ENCODE assay signal across 23 cellular contexts in genomic region chr11:2002807-2003206, GRCh38. TPM values are rescaled to one million over a fixed set of nuclear protein-coding genes. Genes with fewer than 3 reads are reported as not detected.
A peak's percentile ranks its signal among the peaks of the same experiment; 100 is the strongest.
DNase-seq lines count a peak whose midpoint lies in the region; ATAC-seq and TF ChIP-seq lines count a peak whose summit lies in the region.
"Had no signal": no experiment of that assay in that cellular context is flagged by ENCODE, and none has a peak within 500 bp of the region (broad histone marks: within the 10 kb centered on the region; RNA-seq: fewer than 3 reads in every experiment).

No MANE protein-coding gene starts in this region.

- no peak overlapping the region for H3K4me3 ChIP-seq in left lung
- H3K4me3 ChIP-seq in upper lobe of right lung: no peak overlapping the region
- no peak overlapping the region for H3K4me3 ChIP-seq in dorsolateral prefrontal cortex
- H3K4me3 ChIP-seq: adrenal gland, SJSA1, tibial nerve had no signal

- CTCF ChIA-PET in activated B cell treated with CpG ODN at 0.5 μM for 24 hours (lab: Charles Lee): interaction anchor here (0.6 to 4.1 kb wide), 5 partner anchors 54 to 350 kb away, joined by 3 to 114 read pairs (median 26); partner anchors contain the start of gene SYT8

- H3K4me1 ChIP-seq in left lung: no peaks in the 10 kb centered on the region
- no peaks in the 10 kb centered on the region for H3K4me1 ChIP-seq in upper lobe of right lung
- H3K4me1 ChIP-seq: adrenal gland, SJSA1, tibial nerve had no signal

- no peak overlapping the region for H3K27ac ChIP-seq in left lung
- no peak overlapping the region for H3K27ac ChIP-seq in upper lobe of right lung
- H3K27ac ChIP-seq in dorsolateral prefrontal cortex: no peak overlapping the region
- H3K27ac ChIP-seq: adrenal gland, SJSA1, tibial nerve had no signal

- H3K27ac Mint-ChIP-seq in activated B cell treated with CpG ODN at 0.5 μM for 24 hours: no peak overlapping the region
- H3K27ac Mint-ChIP-seq: nephron progenitor cell had no signal

- H3K36me3 Mint-ChIP-seq in activated B cell treated with CpG ODN at 0.5 μM for 24 hours (ENCODE audit: low read depth): no peaks in the 10 kb centered on the region

- no peaks in the 10 kb centered on the region for H3K36me3 ChIP-seq in left lung
- H3K36me3 ChIP-seq in upper lobe of right lung: no peaks in the 10 kb centered on the region
- H3K36me3 ChIP-seq: adrenal gland, SJSA1, tibial nerve had no signal

- DNase-seq in Right ventricle myocardium superior (no peak), cardiac septum (ENCODE audit: low spot score) (no peak), activated B cell treated with CpG ODN at 0.5 μM for 24 hours (no peak), left lung (no peak), upper lobe of right lung (no peak), dorsolateral prefrontal cortex (no peak)
- DNase-seq: adrenal gland; caudate nucleus; DMS53; erythroblast; hypothalamus; Karpas-422; mesenchymal stem cell; NCI-H1930; NCI-H345; nephron progenitor cell; stimulated activated CD4-positive, alpha-beta T cell treated with anti-CD3 and anti-CD28 coated beads, Interleukin-1b, Interleukin-23, amount 100 ng/mL, for 48 hours; stimulated activated naive CD4-positive, alpha-beta T cell had no signal

- peak; percentile 66 for ATAC-seq in Right ventricle myocardium superior (ENCODE audit: poor library complexity)
- peak; percentile 31 for ATAC-seq in activated B cell treated with CpG ODN at 0.5 μM for 24 hours (ENCODE audit: low read depth)
- ATAC-seq in left lung: peak; percentile 72
- ATAC-seq in upper lobe of right lung: peak; percentile 63
- ATAC-seq in HG02588 (IDR thresholded peaks at IDR 0.05; ENCODE audit: unreplicated experiment): no peak
- no peak for ATAC-seq in HG02938 (IDR thresholded peaks at IDR 0.05; ENCODE audit: unreplicated experiment)

- H3K9me3 ChIP-seq in left lung (no peaks in the 10 kb centered on the region), upper lobe of right lung (no peaks in the 10 kb centered on the region)
- H3K9me3 ChIP-seq: adrenal gland, SJSA1, tibial nerve had no signal

- H3K4me1 Mint-ChIP-seq in activated B cell treated with CpG ODN at 0.5 μM for 24 hours: no peaks in the 10 kb centered on the region
- H3K4me1 Mint-ChIP-seq: nephron progenitor cell had no signal

- H3K9me3 Mint-ChIP-seq in activated B cell treated with CpG ODN at 0.5 μM for 24 hours: no peaks in the 10 kb centered on the region
- H3K9me3 Mint-ChIP-seq: nephron progenitor cell had no signal

- no peak overlapping the region for H3K4me3 Mint-ChIP-seq in activated B cell treated with CpG ODN at 0.5 μM for 24 hours
- H3K4me3 Mint-ChIP-seq: nephron progenitor cell had no signal

- H3K27me3 Mint-ChIP-seq in activated B cell treated with CpG ODN at 0.5 μM for 24 hours: no peaks in the 10 kb centered on the region

- no peak for TF ChIP-seq CTCF in activated B cell treated with CpG ODN at 0.5 μM for 24 hours (IDR thresholded peaks at IDR 0.05)
- TF ChIP-seq CTCF in left lung (IDR thresholded peaks at IDR 0.05): no peak
- TF ChIP-seq CTCF in upper lobe of right lung (IDR thresholded peaks at IDR 0.05): no peak
- TF ChIP-seq CTCF in dorsolateral prefrontal cortex (IDR thresholded peaks at IDR 0.05 in 54 of 56, conservative IDR thresholded peaks at IDR 0.05 in 2 of 56; ENCODE audit: low read depth in 1 of 56, partially characterized antibody in 56 of 56): no peak

- intact Hi-C loops in Right ventricle myocardium superior (cut with DNase I) (no loop called here), cardiac septum (cut with DNase I) (no loop called here), activated B cell treated with CpG ODN at 0.5 μM for 24 hours (cut with micrococcal nuclease) (no loop called here), left lung (cut with DNase I) (no loop called here), upper lobe of right lung (cut with DNase I) (no loop called here), dorsolateral prefrontal cortex (cut with DNase I) (no loop called here)

- POLR2A ChIA-PET in activated B cell treated with CpG ODN at 0.5 μM for 24 hours (lab: Charles Lee): interaction anchor here (1.5 kb wide), 1 partner anchor 309 kb away, joined by 10 read pairs; no protein-coding TSS in a partner anchor

- H3K27me3 ChIP-seq in left lung (no peaks in the 10 kb centered on the region), upper lobe of right lung (no peaks in the 10 kb centered on the region), dorsolateral prefrontal cortex (no peaks in the 10 kb centered on the region)
- H3K27me3 ChIP-seq: adrenal gland, SJSA1, tibial nerve had no signal

RNA-seq across cellular contexts. Expression of gene H19, which starts 5.2 kb away (rescaled TPM):
- total RNA-seq in Right ventricle myocardium superior (420 TPM), cardiac septum (656 TPM), activated B cell treated with CpG ODN at 0.5 μM for 24 hours (not detected in 2 replicates), left lung (100 to 1,000 TPM; 119 to 193 TPM), upper lobe of right lung (55.8 TPM), dorsolateral prefrontal cortex (10 to 100 TPM in 3 of 120 experiments, 1 to 10 TPM in 101, under 1 TPM in 13, not detected in 3; 0.28 to 28.8 (median 2.0) TPM)
- total RNA-seq: activated CD8-positive, alpha-beta memory T cell treated with anti-CD3 and anti-CD28 coated beads for 36 hours; SJSA1 had no signal

RNA-seq across cellular contexts. Expression of gene MRPL23, which starts 55.7 kb away (rescaled TPM):
- total RNA-seq in Right ventricle myocardium superior: 99.3 TPM
- 85.0 TPM for total RNA-seq in cardiac septum
- 89.8 and 95.0 TPM in 2 replicates for total RNA-seq in activated B cell treated with CpG ODN at 0.5 μM for 24 hours
- total RNA-seq in left lung: 10 to 100 TPM; 62.2 to 71.6 TPM
- total RNA-seq in upper lobe of right lung: 58.6 TPM
- 10 to 100 TPM; 16.8 to 67.4 (median 46.0) TPM for total RNA-seq in dorsolateral prefrontal cortex

Comparison
In these comparisons a context has a peak if more than half of its experiments do, and no peak if none do; other contexts are left out.
1. ATAC-seq: peak in Right ventricle myocardium superior (single experiment), activated B cell treated with CpG ODN at 0.5 μM for 24 hours (single experiment), left lung (single experiment) and upper lobe of right lung (single experiment); none in HG02588 (single experiment) and HG02938 (single experiment).